Comparison of ENCODE assay signal across 19 cellular contexts in genomic region chr7:5638994-5639393, GRCh38. TPM values are rescaled to one million over a fixed set of nuclear protein-coding genes. Genes with fewer than 3 reads are reported as not detected.
DNase-seq lines count a peak whose midpoint lies in the region; ATAC-seq and TF ChIP-seq lines count a peak whose summit lies in the region.
"Had no signal": no experiment of that assay in that cellular context is flagged by ENCODE, and none has a peak within 500 bp of the region (broad histone marks: within the 10 kb centered on the region; RNA-seq: fewer than 3 reads in every experiment).

No MANE protein-coding gene starts in this region.

- no peak overlapping the region for H3K23ac ChIP-seq in mesendoderm (ENCODE audit: low read length)

- no peak overlapping the region for H2BK120ac ChIP-seq in mesendoderm (ENCODE audit: low read depth, low read length)

- H3K27me3 ChIP-seq in AG04450 (ENCODE audit: control insufficient read depth, insufficient read depth, low read length) (no peaks in the 10 kb centered on the region), HUES64 (ENCODE audit: insufficient read depth, low read length) (no peaks in the 10 kb centered on the region), mesendoderm (ENCODE audit: insufficient read depth, low read length, poor library complexity) (no peaks in the 10 kb centered on the region)
- H3K27me3 ChIP-seq: tibial artery had no signal

- H3K9ac ChIP-seq in HUES64 (ENCODE audit: low read depth, low read length), result no peak overlapping the region
- no peak overlapping the region for H3K9ac ChIP-seq in mesendoderm (ENCODE audit: low read length)

- no peak overlapping the region for H4K8ac ChIP-seq in mesendoderm (ENCODE audit: low read depth, low read length)

- H3K27ac Mint-ChIP-seq in chondrocyte (ENCODE audit: unreplicated experiment), result peak overlapping the region; percentile 76
- no peak overlapping the region for H3K27ac Mint-ChIP-seq in activated naive CD8-positive, alpha-beta T cell treated with anti-CD3 and anti-CD28 coated beads for 36 hours
- H3K27ac Mint-ChIP-seq: activated naive CD8-positive, alpha-beta T cell treated with anti-CD3 and anti-CD28 coated beads, Interleukin-2, amount 10 ng/mL, durations not matched to agents 7 days and 5 days had no signal

- CTCF ChIA-PET in AG04450 (lab: Charles Lee) (interaction anchor here (0.5 to 1.6 kb wide), 8 partner anchors 26 to 617 kb away, joined by 3 to 7 read pairs (median 4); no protein-coding TSS in a partner anchor), GM10248 (lab: Yijun Ruan, JAX) (interaction anchor here (1.3 to 2.0 kb wide), 4 partner anchors 11 to 144 kb away, joined by 4 to 9 read pairs (median 6); no protein-coding TSS in a partner anchor)

- H4K5ac ChIP-seq in mesendoderm (ENCODE audit: low read length), result no peak overlapping the region

- no peak overlapping the region for H3K4me2 ChIP-seq in mesendoderm (ENCODE audit: low read length)

- no peaks in the 10 kb centered on the region for H3K27me3 Mint-ChIP-seq in chondrocyte (ENCODE audit: low read depth)
- no peaks in the 10 kb centered on the region for H3K27me3 Mint-ChIP-seq in activated naive CD8-positive, alpha-beta T cell treated with anti-CD3 and anti-CD28 coated beads for 36 hours
- H3K27me3 Mint-ChIP-seq: activated naive CD8-positive, alpha-beta T cell treated with anti-CD3 and anti-CD28 coated beads, Interleukin-2, amount 10 ng/mL, durations not matched to agents 7 days and 5 days had no signal

- no peak overlapping the region for H2BK5ac ChIP-seq in mesendoderm (ENCODE audit: low read length)

- H3K9me3 ChIP-seq in AG04450 (ENCODE audit: control insufficient read depth, insufficient read depth, low read length) (no peaks in the 10 kb centered on the region; the same call in 1 of the 2 replicates), HUES64 (ENCODE audit: insufficient read depth, low read depth, low read length) (no peaks in the 10 kb centered on the region)
- H3K9me3 ChIP-seq: tibial artery had no signal

- H3K79me2 ChIP-seq in mesendoderm (ENCODE audit: control insufficient read depth, insufficient read depth, low read length), result no peaks in the 10 kb centered on the region

- peak overlapping the region; percentile 11 for H3K18ac ChIP-seq in mesendoderm (ENCODE audit: low read length)

- H3K27ac ChIP-seq in AG04450 (ENCODE audit: low read depth, low read length) (peak overlapping the region; percentile 11), HUES64 (ENCODE audit: low read depth, low read length) (peak overlapping the region; percentile 36; the same call in 1 of the 2 replicates), mesendoderm (ENCODE audit: low read depth, low read length) (peak overlapping the region; percentile 69)
- H3K27ac ChIP-seq: tibial artery had no signal

- H3K4ac ChIP-seq in mesendoderm (ENCODE audit: low read depth, low read length), result no peak overlapping the region

- peaks cover 44% of the 10 kb centered on the region for H3K4me1 ChIP-seq in HUES64 (ENCODE audit: insufficient read depth, low read length)
- peaks cover 31% of the 10 kb centered on the region for H3K4me1 ChIP-seq in mesendoderm (ENCODE audit: control insufficient read depth, low read depth, low read length)

- DNase-seq in AG04450 (ENCODE audit: low read depth, low spot score) (no peak), chondrocyte (ENCODE audit: low spot score) (no peak), mesendoderm (peak; percentile 99), GM10248 (ENCODE audit: extremely low spot score) (no peak), Ammon's horn (ENCODE audit: low spot score) (no peak)
- DNase-seq in activated naive CD8-positive, alpha-beta T cell treated with anti-CD3 and anti-CD28 coated beads for 36 hours, result no peak
- DNase-seq: activated CD4-positive, alpha-beta T cell treated with anti-CD3 and anti-CD28 coated beads for 4 hours; activated naive CD8-positive, alpha-beta T cell treated with anti-CD3 and anti-CD28 coated beads, Interleukin-2, amount 10 ng/mL, durations not matched to agents 7 days and 5 days; activated T-cell treated with anti-CD3 and anti-CD28 coated beads for 4 hours; cerebellar nuclear complex; NCI-H1417 treated with DMSO at 0.1 percent for 48 hours; NCI-H345; SHP77; stimulated activated CD4-positive, alpha-beta T cell treated with anti-CD3 and anti-CD28 coated beads, Interleukin-4, amount 100 ng/mL, for 4 hours; T-helper 9 cell; tibial artery had no signal

- no peak for TF ChIP-seq CTCF in AG04450 (IDR thresholded peaks at IDR 0.05; ENCODE audit: low read depth, low read length)
- TF ChIP-seq CTCF in chondrocyte (IDR thresholded peaks at IDR 0.05), result no peak
- TF ChIP-seq CTCF in GM10248 (IDR thresholded peaks at IDR 0.05; ENCODE audit: control extremely low read depth, extremely low read depth, low read depth, missing control alignments), result no peak

- H3K36me3 Mint-ChIP-seq in chondrocyte (ENCODE audit: low read depth), result peaks cover 13% of the 10 kb centered on the region
- peaks cover 22% of the 10 kb centered on the region for H3K36me3 Mint-ChIP-seq in activated naive CD8-positive, alpha-beta T cell treated with anti-CD3 and anti-CD28 coated beads for 36 hours

- no peak for ATAC-seq in HG02970 (IDR thresholded peaks at IDR 0.05; ENCODE audit: low FRiP score, unreplicated experiment)
- ATAC-seq: HCT116 had no signal

- H2AK5ac ChIP-seq in mesendoderm (ENCODE audit: low read length), result no peak overlapping the region

- H2BK15ac ChIP-seq in mesendoderm (replicated peaks; ENCODE audit: low read depth), result no peak overlapping the region

- POLR2A ChIA-PET in AG04450 (lab: Yijun Ruan, JAX), result interaction anchor here (0.7 kb wide), 1 partner anchor 51 kb away, joined by 7 read pairs; no protein-coding TSS in a partner anchor
- POLR2A ChIA-PET in GM10248 (lab: Yijun Ruan, JAX), result no interaction called here

- H3K4me3 ChIP-seq in AG04450 (ENCODE audit: low read depth, low read length), result no peak overlapping the region
- no peak overlapping the region for H3K4me3 ChIP-seq in HUES64 (ENCODE audit: low read length)
- no peak overlapping the region for H3K4me3 ChIP-seq in mesendoderm (ENCODE audit: low read length)
- H3K4me3 ChIP-seq: tibial artery had no signal

- H3K4me3 Mint-ChIP-seq in chondrocyte (ENCODE audit: unreplicated experiment), result no peak overlapping the region
- H3K4me3 Mint-ChIP-seq in activated naive CD8-positive, alpha-beta T cell treated with anti-CD3 and anti-CD28 coated beads for 36 hours, result no peak overlapping the region
- H3K4me3 Mint-ChIP-seq: activated naive CD8-positive, alpha-beta T cell treated with anti-CD3 and anti-CD28 coated beads, Interleukin-2, amount 10 ng/mL, durations not matched to agents 7 days and 5 days had no signal

- no peaks in the 10 kb centered on the region for H3K9me3 Mint-ChIP-seq in chondrocyte (ENCODE audit: low read depth)
- no peaks in the 10 kb centered on the region for H3K9me3 Mint-ChIP-seq in activated naive CD8-positive, alpha-beta T cell treated with anti-CD3 and anti-CD28 coated beads for 36 hours
- H3K9me3 Mint-ChIP-seq: activated naive CD8-positive, alpha-beta T cell treated with anti-CD3 and anti-CD28 coated beads, Interleukin-2, amount 10 ng/mL, durations not matched to agents 7 days and 5 days had no signal

- H3K36me3 ChIP-seq in HUES64 (ENCODE audit: insufficient read depth, low read length), result peaks cover 18% of the 10 kb centered on the region
- peaks cover 1% of the 10 kb centered on the region for H3K36me3 ChIP-seq in mesendoderm (ENCODE audit: control insufficient read depth, insufficient read depth, low read length)

- peaks cover 73% of the 10 kb centered on the region for H3K4me1 Mint-ChIP-seq in chondrocyte (ENCODE audit: low read depth)
- peaks cover 22% of the 10 kb centered on the region for H3K4me1 Mint-ChIP-seq in activated naive CD8-positive, alpha-beta T cell treated with anti-CD3 and anti-CD28 coated beads for 36 hours

- WGBS in HUES64, result 75% methylated on average over 1 of the region's 1 CpG
- no CpG with 5 or more reads among the region's 1 CpG for WGBS in mesendoderm (ENCODE audit: extremely low coverage, insufficient coverage, low lambda C conversion rate)

- no peaks in the 10 kb centered on the region for H3K79me1 ChIP-seq in mesendoderm (ENCODE audit: low read length)

- H3K56ac ChIP-seq in mesendoderm (ENCODE audit: low read length), result peak overlapping the region; percentile 18

RNA-seq across cellular contexts. Expression of gene FSCN1, which starts 46.4 kb away (rescaled TPM):
- polyA plus RNA-seq in AG04450 (2011; rRNA removed), result 108 and 151 TPM in 2 replicates
- 90.4 and 104 TPM in 2 replicates for polyA minus RNA-seq in AG04450 (2011; rRNA and poly(A)+ RNA removed)
- polyA plus RNA-seq in HUES64 (2013, experiment 1 of 2), result 333 TPM
- polyA plus RNA-seq in HUES64 (2013, experiment 2 of 2), result 347 TPM
- total RNA-seq in chondrocyte, result 166 to 210 TPM (median 167 TPM) in 3 replicates
- 429 TPM for polyA plus RNA-seq in mesendoderm (2013, experiment 1 of 2)
- polyA plus RNA-seq in mesendoderm (2013, experiment 2 of 2), result 421 TPM
- 10 to 100 TPM; 15.2 to 15.7 TPM for total RNA-seq in activated naive CD8-positive, alpha-beta T cell treated with anti-CD3 and anti-CD28 coated beads for 36 hours

Comparison
In these comparisons a context has a peak if more than half of its experiments do, and no peak if none do; other contexts are left out.
1. H3K27ac ChIP-seq: peak in every context shown above with its lines; median percentile 69 in mesendoderm; 36 in HUES64; 11 in AG04450.